19 cellular contexts compared by ENCODE assay signal in the genomic region with DNA sequence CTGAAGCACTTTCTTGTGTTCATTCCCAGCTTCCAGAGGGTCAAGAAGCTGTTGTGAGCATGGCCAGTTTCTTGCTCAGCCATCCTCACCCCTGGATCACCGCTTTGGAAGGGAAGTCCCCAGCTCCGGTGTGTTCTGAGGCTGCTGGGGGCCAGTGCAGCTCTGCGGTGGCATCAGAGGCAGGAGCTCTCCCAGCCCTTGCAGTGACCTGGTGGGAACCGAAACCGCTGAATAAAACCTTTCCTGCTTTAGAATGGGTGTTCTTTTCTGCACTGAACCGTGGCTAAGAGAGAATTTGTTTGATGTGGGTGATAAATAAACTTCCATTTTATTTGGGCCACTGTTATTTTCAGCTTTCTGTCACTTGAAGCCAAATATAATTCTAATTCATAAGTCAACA.
"Had no signal": no experiment of that assay in that cellular context is flagged by ENCODE, and none has a peak within 500 bp of the region (broad histone marks: within the 10 kb centered on the region; RNA-seq: fewer than 3 reads in every experiment).

No MANE protein-coding gene starts in this region.

- H2AFZ ChIP-seq: parathyroid adenoma had no signal

- H3K27ac ChIP-seq: dorsolateral prefrontal cortex, parathyroid adenoma, stomach, thyroid gland had no signal

- DNase-seq: cortex of kidney; dorsolateral prefrontal cortex; effector CD4-positive, alpha-beta T cell; hypothalamus; immature natural killer cell; natural killer cell; stimulated activated CD4-positive, alpha-beta T cell treated with anti-CD3 and anti-CD28 coated beads, Interleukin-2, amount 100 ng/mL, for 24 hours; stimulated activated CD4-positive, alpha-beta T cell treated with anti-CD3 and anti-CD28 coated beads, Interleukin-4, amount 100 ng/mL, for 24 hours; stimulated activated naive CD4-positive, alpha-beta T cell treated with Interleukin-2 at 50 U/mL for 16 hours; stomach; thyroid gland had no signal

- H3K4me1 ChIP-seq: parathyroid adenoma, stomach, thyroid gland had no signal

- FAIRE-seq: frontal cortex, keratinocyte, urothelium cell line had no signal

- H3K9me3 ChIP-seq: thyroid gland had no signal

- ATAC-seq: left lobe of liver; natural killer cell; sciatic nerve; stimulated activated effector memory CD8-positive, alpha-beta T cell treated with anti-CD3 and anti-CD28 coated beads, Interleukin-12 subunit alpha, Interleukin-12 subunit beta, amount 100 ng/mL, for 72 hours had no signal

- H3K36me3 ChIP-seq: stomach, thyroid gland had no signal

- H3K9ac ChIP-seq: parathyroid adenoma had no signal

- H3K4me3 ChIP-seq: dorsolateral prefrontal cortex, lung, stomach, thyroid gland had no signal

- H3K27me3 ChIP-seq: dorsolateral prefrontal cortex, stomach, thyroid gland had no signal

- H3K79me2 ChIP-seq: parathyroid adenoma had no signal
